8 cellular contexts compared by ENCODE assay signal in genomic region chr2:98777710-98778109, GRCh38.
"Had no signal": no experiment of that assay in that cellular context is flagged by ENCODE, and none has a peak within 500 bp of the region (broad histone marks: within the 10 kb centered on the region; RNA-seq: fewer than 3 reads in every experiment).

No MANE protein-coding gene starts in this region.

- DNase-seq: H9, KBM-7 had no signal

- H3K27ac Mint-ChIP-seq: GM23338, H9, IgD-negative memory B cell had no signal

- H3K9ac ChIP-seq: KMS-11 had no signal

- H3K4me3 Mint-ChIP-seq: GM23338, H9, IgD-negative memory B cell had no signal

- H3K4me2 ChIP-seq: GM23338, KMS-11 had no signal

- H3K27ac ChIP-seq: KMS-11 had no signal

- H3K27me3 Mint-ChIP-seq: IgD-negative memory B cell had no signal

- ATAC-seq: GM23338, HepG2 had no signal

- FAIRE-seq: H1, H54, HepG2 had no signal

- H2AFZ ChIP-seq: GM23338 had no signal

- H3K4me3 ChIP-seq: GM23338 had no signal
